8 cellular contexts compared by ENCODE assay signal in the genomic region with DNA sequence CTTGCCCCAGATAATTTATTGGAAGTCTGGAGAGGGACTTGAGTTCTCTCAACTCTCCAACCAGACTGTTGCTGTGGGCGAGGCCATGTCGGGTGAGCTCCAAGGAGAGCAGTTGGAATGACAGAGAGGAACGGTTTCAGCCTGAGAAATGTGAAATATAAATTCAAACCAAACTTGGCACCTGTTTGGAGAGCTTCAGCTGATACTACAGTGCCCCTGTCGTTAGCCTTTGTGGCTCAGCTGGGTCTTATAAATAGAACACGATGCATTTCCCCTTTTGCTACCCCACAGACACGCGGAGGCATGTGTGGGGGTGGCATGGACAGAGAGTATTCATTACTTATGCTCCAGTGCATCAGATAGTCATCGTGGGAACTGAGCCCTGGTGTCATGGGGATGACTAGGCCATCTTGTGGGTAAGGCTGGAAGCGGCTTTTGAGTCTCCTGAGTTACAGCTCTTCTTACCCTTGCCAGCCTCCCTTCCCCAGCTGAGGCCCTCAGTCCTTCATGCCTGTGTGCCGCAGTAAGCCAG. TPM values are rescaled to one million over a fixed set of nuclear protein-coding genes. Genes with fewer than 3 reads are reported as not detected.
DNase-seq lines count a peak whose midpoint lies in the region; ATAC-seq and TF ChIP-seq lines count a peak whose summit lies in the region.

No MANE protein-coding gene starts in this region.

- CTCF ChIA-PET in AG04450 (lab: Charles Lee) = interaction anchor here (1.5 to 1.8 kb wide), 2 partner anchors 133 to 135 kb away, joined by 4 to 8 read pairs; no protein-coding TSS in a partner anchor

- H3K9ac ChIP-seq in SK-N-MC (ENCODE audit: insufficient read length) = no peak overlapping the region

- no peak for DNase-seq in AG04450 (ENCODE audit: low read depth, low spot score)
- no peak for DNase-seq in SK-N-MC (ENCODE audit: low read depth, low spot score)
- peak; percentile 76 for DNase-seq in brain microvascular endothelial cell
- DNase-seq in right lobe of liver = no peak
- peak; percentile 38 to 58 for DNase-seq in stimulated activated naive CD8-positive, alpha-beta T cell treated with anti-CD3 and anti-CD28 coated beads, Interleukin-15, amount 100 ng/mL, for 72 hours
- DNase-seq in activated gamma-delta T cell treated with Interleukin-2 at 50 U/mL for 16 hours = no peak

- peak; percentile 50 for ATAC-seq in GM18868 (IDR thresholded peaks at IDR 0.05; ENCODE audit: unreplicated experiment)
- peak; percentile 37 for ATAC-seq in HG03103 (IDR thresholded peaks at IDR 0.05; ENCODE audit: low read depth, unreplicated experiment)
- peak; percentile 18 to 46 (median 39) for ATAC-seq in right lobe of liver
- ATAC-seq in stimulated activated naive CD8-positive, alpha-beta T cell treated with anti-CD3 and anti-CD28 coated beads, Interleukin-15, amount 100 ng/mL, for 72 hours = peak; percentile 32

- POLR2A ChIA-PET in AG04450 (lab: Yijun Ruan, JAX) = interaction anchor here (0.9 to 1.6 kb wide), 6 partner anchors 12 to 65 kb away, joined by 3 to 6 read pairs (median 3); partner anchors contain the start of gene SMAD3

- H3K27ac Mint-ChIP-seq in stimulated activated naive CD8-positive, alpha-beta T cell treated with anti-CD3 and anti-CD28 coated beads, Interleukin-15, amount 100 ng/mL, for 72 hours = peak overlapping the region in 1 of 2 donors; percentile 87

- intact Hi-C loops in right lobe of liver (cut with DNase I) = no loop called here

- peaks cover 0 to 7% of the 10 kb centered on the region in 2 donors for H3K9me3 Mint-ChIP-seq in stimulated activated naive CD8-positive, alpha-beta T cell treated with anti-CD3 and anti-CD28 coated beads, Interleukin-15, amount 100 ng/mL, for 72 hours

- no peak overlapping the region for H3K4me3 ChIP-seq in AG04450 (ENCODE audit: low read depth, low read length)
- H3K4me3 ChIP-seq in SK-N-MC = no peak overlapping the region
- H3K4me3 ChIP-seq in brain microvascular endothelial cell (ENCODE audit: low read depth, low read length) = no peak overlapping the region
- no peak overlapping the region for H3K4me3 ChIP-seq in right lobe of liver

- no peaks in the 10 kb centered on the region for H3K27me3 ChIP-seq in AG04450 (ENCODE audit: control insufficient read depth, insufficient read depth, low read length)
- H3K27me3 ChIP-seq in brain microvascular endothelial cell (replicated peaks) = no peaks in the 10 kb centered on the region
- no peaks in the 10 kb centered on the region for H3K27me3 ChIP-seq in right lobe of liver

- H3K4me3 Mint-ChIP-seq in stimulated activated naive CD8-positive, alpha-beta T cell treated with anti-CD3 and anti-CD28 coated beads, Interleukin-15, amount 100 ng/mL, for 72 hours = peak overlapping the region; percentile 1 to 29

- TF ChIP-seq CTCF in AG04450 (IDR thresholded peaks at IDR 0.05; ENCODE audit: low read depth, low read length) (no peak), brain microvascular endothelial cell (IDR thresholded peaks at IDR 0.05; ENCODE audit: low read depth, low read length, missing control alignments) (peak; percentile 31), right lobe of liver (IDR thresholded peaks at IDR 0.05) (no peak)

- TF ChIP-seq POLR2A in right lobe of liver (IDR thresholded peaks at IDR 0.05) = no peak

- H3K27ac ChIP-seq in AG04450 (ENCODE audit: low read depth, low read length) (peak overlapping the region; percentile 57), SK-N-MC (peak overlapping the region; percentile 58), brain microvascular endothelial cell (peak overlapping the region; percentile 77), right lobe of liver (no peak overlapping the region)

- peaks cover 4% of the 10 kb centered on the region; the same call in 1 of the 2 replicates for H3K36me3 ChIP-seq in SK-N-MC (ENCODE audit: insufficient read depth, low read length)
- H3K36me3 ChIP-seq in brain microvascular endothelial cell (replicated peaks) = peaks cover 53% of the 10 kb centered on the region
- H3K36me3 ChIP-seq in right lobe of liver = no peaks in the 10 kb centered on the region

- in situ Hi-C loops in brain microvascular endothelial cell (cut with HindIII; ENCODE audit: low pct_ligation_motif_present, low sequenced_read_pairs) = no loop called here

- H3K4me1 Mint-ChIP-seq in stimulated activated naive CD8-positive, alpha-beta T cell treated with anti-CD3 and anti-CD28 coated beads, Interleukin-15, amount 100 ng/mL, for 72 hours = peaks cover 72% of the 10 kb centered on the region

- WGBS in right lobe of liver (ENCODE audit: insufficient coverage, low coverage, low lambda C conversion rate, missing lambda C conversion rate) = 54% methylated on average over 9 of the region's 10 CpGs

- H3K9me3 ChIP-seq in AG04450 (ENCODE audit: control insufficient read depth, insufficient read depth, low read length) = no peaks in the 10 kb centered on the region
- no peaks in the 10 kb centered on the region for H3K9me3 ChIP-seq in SK-N-MC (ENCODE audit: low read depth, low read length)
- no peaks in the 10 kb centered on the region for H3K9me3 ChIP-seq in right lobe of liver

- H3K27me3 Mint-ChIP-seq in stimulated activated naive CD8-positive, alpha-beta T cell treated with anti-CD3 and anti-CD28 coated beads, Interleukin-15, amount 100 ng/mL, for 72 hours = no peaks in the 10 kb centered on the region

- peaks cover 0 to 37% (median 6%) of the 10 kb centered on the region in 4 donors for H3K4me1 ChIP-seq in right lobe of liver

RNA-seq across cellular contexts. Expression of gene SMAD3, which starts 15.6 kb away (rescaled TPM):
- 115 and 138 TPM in 2 replicates for polyA plus RNA-seq in AG04450 (2011; rRNA removed)
- 168 and 203 TPM in 2 replicates for polyA minus RNA-seq in AG04450 (2011; rRNA and poly(A)+ RNA removed)
- total RNA-seq in right lobe of liver = 10 to 100 TPM in 5 of 6 experiments, 1 to 10 TPM in 1; 9.2 to 34.0 (median 14.4) TPM

Comparison
In these comparisons a context has a peak if more than half of its experiments do, and no peak if none do; other contexts are left out.
1. DNase-seq: peak in brain microvascular endothelial cell (single experiment) and stimulated activated naive CD8-positive, alpha-beta T cell treated with anti-CD3 and anti-CD28 coated beads, Interleukin-15, amount 100 ng/mL, for 72 hours (2 of 2); none in AG04450 (single experiment), SK-N-MC (single experiment), right lobe of liver (0 of 3) and activated gamma-delta T cell treated with Interleukin-2 at 50 U/mL for 16 hours (single experiment).
2. H3K27ac ChIP-seq: peak in AG04450 (single experiment), SK-N-MC (single experiment) and brain microvascular endothelial cell (single experiment); none in right lobe of liver (0 of 3).
3. Peak in every context shown above with its lines, with median percentiles within 50 percentile points of each other: ATAC-seq.